In genomic region chr6:126904176-126904575, GRCh38 we compare ENCODE assay signal across 17 cellular contexts.
"Had no signal": no experiment of that assay in that cellular context is flagged by ENCODE, and none has a peak within 500 bp of the region (broad histone marks: within the 10 kb centered on the region; RNA-seq: fewer than 3 reads in every experiment).

No MANE protein-coding gene starts in this region.

- H3K36me3 ChIP-seq: lower lobe of right lung, neutrophil, prostate gland, right atrium auricular region, sigmoid colon, stomach, thyroid gland, vagina had no signal

- DNase-seq: cortex of kidney; effector memory CD8-positive, alpha-beta T cell; foreskin melanocyte; left ventricle myocardium superior; lower lobe of right lung; natural killer cell; sigmoid colon; stimulated activated CD4-positive, alpha-beta T cell treated with anti-CD3 and anti-CD28 coated beads, Interleukin-2, amount 100 ng/mL, for 24 hours; stimulated activated CD4-positive, alpha-beta T cell treated with anti-CD3 and anti-CD28 coated beads, Interleukin-4, amount 100 ng/mL, for 24 hours; stimulated activated naive CD4-positive, alpha-beta T cell treated with Interleukin-2 at 50 U/mL for 16 hours; stomach; thyroid gland; trophoblast cell had no signal

- H3K4me3 ChIP-seq: lower lobe of right lung, prostate gland, right atrium auricular region, sigmoid colon, stomach, thyroid gland, vagina had no signal

- H3K9me3 ChIP-seq: lower lobe of right lung, neutrophil, prostate gland, right atrium auricular region, sigmoid colon, stomach, thyroid gland, vagina had no signal

- ATAC-seq: effector memory CD8-positive, alpha-beta T cell; left ventricle myocardium superior; lower lobe of right lung; natural killer cell had no signal

- H3K4me1 ChIP-seq: lower lobe of right lung, prostate gland, right atrium auricular region, stomach, thyroid gland, vagina had no signal

- H3K27me3 ChIP-seq: neutrophil, right atrium auricular region, sigmoid colon, stomach, thyroid gland, vagina had no signal

- H3K27ac ChIP-seq: lower lobe of right lung, neutrophil, prostate gland, right atrium auricular region, sigmoid colon, stomach, thyroid gland, vagina had no signal
